In genomic region chr13:113806526-113806925, GRCh38 we compare ENCODE assay signal across 27 cellular contexts. TPM values are rescaled to one million over a fixed set of nuclear protein-coding genes. Genes with fewer than 3 reads are reported as not detected.
"Had no signal": no experiment of that assay in that cellular context is flagged by ENCODE, and none has a peak within 500 bp of the region (broad histone marks: within the 10 kb centered on the region; RNA-seq: fewer than 3 reads in every experiment).

No MANE protein-coding gene starts in this region.

- H3K4me1 ChIP-seq: pancreas, prostate gland, right lobe of liver had no signal

- ATAC-seq: heart left ventricle; lower lobe of right lung; naive thymus-derived CD8-positive, alpha-beta T cell; pancreas; right lobe of liver; stimulated activated memory B cell treated with anti-CD40 and anti-IgM and Interleukin-4, amounts not matched to agents 10 μg/mL and 1 μg/mL and 100 μg/mL, for 72 hours; stimulated activated naive CD8-positive, alpha-beta T cell treated with anti-CD3 and anti-CD28 coated beads, Interleukin-15, amount 100 ng/mL, for 72 hours; upper lobe of right lung had no signal

- FAIRE-seq: keratinocyte, pancreas, urothelium cell line had no signal

- H3K27ac ChIP-seq: heart left ventricle, hepatocyte, lower lobe of right lung, pancreas, prostate gland, right lobe of liver, testis, thyroid gland, transverse colon, upper lobe of right lung had no signal

- H3K9me3 ChIP-seq: lower lobe of right lung, pancreas, prostate gland, right lobe of liver, testis, thyroid gland, transverse colon, upper lobe of right lung had no signal

- H3K4me3 ChIP-seq: heart left ventricle, hepatocyte, lower lobe of right lung, pancreas, prostate gland, right lobe of liver, smooth muscle cell, testis, thyroid gland, transverse colon, upper lobe of right lung had no signal

- H3K36me3 ChIP-seq: heart left ventricle, lower lobe of right lung, pancreas, prostate gland, right lobe of liver, thyroid gland, transverse colon, upper lobe of right lung had no signal

- H3K27me3 ChIP-seq: heart left ventricle, hepatocyte, pancreas, right lobe of liver, testis, thyroid gland, transverse colon, upper lobe of right lung had no signal

- DNase-seq: glutamatergic neuron; lower lobe of right lung; mammary epithelial cell; mesenchymal stem cell; naive thymus-derived CD8-positive, alpha-beta T cell; nucleus accumbens; retina; stimulated activated CD4-positive, alpha-beta T cell treated with anti-CD3 and anti-CD28 coated beads, Interleukin-1b, Interleukin-23, amount 100 ng/mL, for 48 hours; stimulated activated CD4-positive, alpha-beta T cell treated with anti-CD3 and anti-CD28 coated beads, Interleukin-2, amount 100 ng/mL, for 48 hours; stimulated activated CD4-positive, alpha-beta T cell treated with anti-CD3 and anti-CD28 coated beads, Interleukin-4, amount 100 ng/mL, for 4 hours; stimulated activated CD8-positive, alpha-beta memory T cell treated with anti-CD3 and anti-CD28 coated beads, Interleukin-4, amount 100 ng/mL, for 48 hours; stimulated activated naive CD4-positive, alpha-beta T cell treated with Interleukin-2 at 50 U/mL for 16 hours; stimulated activated naive CD8-positive, alpha-beta T cell treated with anti-CD3 and anti-CD28 coated beads, Interleukin-15, amount 100 ng/mL, for 72 hours; testis; thyroid gland; transverse colon; upper lobe of right lung had no signal

RNA-seq across cellular contexts. Expression of gene TMEM255B, which starts 47.5 kb away (rescaled TPM):
- polyA plus RNA-seq: neural cell had no signal
